In the genomic region with DNA sequence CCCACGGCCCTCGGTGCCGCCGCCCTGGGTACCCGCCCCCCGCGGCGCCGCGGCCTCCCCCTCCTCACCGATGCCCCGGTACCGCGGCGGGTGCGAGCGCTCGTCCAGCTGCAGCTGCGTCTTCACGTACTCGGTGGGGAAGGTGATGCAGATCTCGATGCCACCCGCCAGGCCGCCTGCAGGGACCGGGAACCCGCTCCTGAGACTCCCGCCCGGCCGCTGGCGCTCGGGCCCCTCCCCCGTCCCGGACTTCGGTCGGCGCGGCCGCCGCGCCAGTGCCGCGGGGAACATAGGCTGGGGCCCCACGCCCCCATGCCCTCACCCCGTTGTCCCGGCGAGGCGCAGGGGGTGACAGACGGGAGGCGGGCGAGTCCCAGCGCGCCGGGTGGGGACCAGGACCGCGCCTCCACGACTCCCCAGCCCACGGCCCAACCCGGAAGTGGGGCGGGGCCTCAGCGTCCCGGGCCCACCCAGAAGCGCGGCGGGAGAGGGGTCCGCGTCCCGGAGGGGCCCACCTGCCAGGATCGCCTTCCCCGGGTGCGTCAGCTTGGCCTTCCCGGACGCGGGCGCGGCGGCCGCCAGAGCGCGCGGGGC, we compare ENCODE assay signal across 9 cellular contexts. TPM values are rescaled to one million over a fixed set of nuclear protein-coding genes. Genes with fewer than 3 reads are reported as not detected.
A peak's percentile ranks its signal among the peaks of the same experiment; 100 is the strongest.
DNase-seq lines count a peak whose midpoint lies in the region; ATAC-seq and TF ChIP-seq lines count a peak whose summit lies in the region.
"Had no signal": no experiment of that assay in that cellular context is flagged by ENCODE, and none has a peak within 500 bp of the region (broad histone marks: within the 10 kb centered on the region; RNA-seq: fewer than 3 reads in every experiment).

No MANE protein-coding gene starts in this region.

- no CpG with 5 or more reads among the region's 80 CpGs for WGBS in right lobe of liver (ENCODE audit: insufficient coverage, low coverage, low lambda C conversion rate, missing lambda C conversion rate)

- peak overlapping the region; percentile 76 for H3K27ac ChIP-seq in colonic mucosa
- peak overlapping the region; percentile 73 to 84 (median 79) for H3K27ac ChIP-seq in right lobe of liver

- H3K36me3 ChIP-seq in colonic mucosa, result no peaks in the 10 kb centered on the region
- no peaks in the 10 kb centered on the region for H3K36me3 ChIP-seq in right lobe of liver

- no peaks in the 10 kb centered on the region for H3K9me3 ChIP-seq in colonic mucosa
- H3K9me3 ChIP-seq in right lobe of liver, result no peaks in the 10 kb centered on the region

- peak; percentile 56 for DNase-seq in CD1c-positive myeloid dendritic cell (ENCODE audit: extremely low spot score)
- peak; percentile 51 for DNase-seq in T-helper 22 cell (ENCODE audit: low read depth)
- peak; percentile 62 for DNase-seq in colonic mucosa
- peak in 2 of 3 donors; percentile 75 to 79 for DNase-seq in right lobe of liver
- DNase-seq in stimulated activated naive CD4-positive, alpha-beta T cell (lab: John Stamatoyannopoulos, UW), result peak; percentile 36 to 71 (median 62)

- H3K27me3 ChIP-seq in colonic mucosa, result no peaks in the 10 kb centered on the region
- H3K27me3 ChIP-seq in right lobe of liver, result no peaks in the 10 kb centered on the region

- TF ChIP-seq POLR2A in right lobe of liver (IDR thresholded peaks at IDR 0.05), result no peak

- ATAC-seq in GM19324 (IDR thresholded peaks at IDR 0.05; ENCODE audit: low FRiP score, unreplicated experiment) (peak; percentile 42), HG03378 (IDR thresholded peaks at IDR 0.05; ENCODE audit: unreplicated experiment) (peak; percentile 19), right lobe of liver (peak; percentile 6 to 24 (median 16)), GM18519 (IDR thresholded peaks at IDR 0.05; ENCODE audit: low FRiP score, unreplicated experiment) (no peak)

- TF ChIP-seq CTCF in colonic mucosa (IDR thresholded peaks at IDR 0.05), result no peak
- TF ChIP-seq CTCF in right lobe of liver (IDR thresholded peaks at IDR 0.05), result no peak

- H3K4me1 ChIP-seq in colonic mucosa (peaks cover 18% of the 10 kb centered on the region), right lobe of liver (peaks cover 0 to 53% (median 28%) of the 10 kb centered on the region in 4 donors)

- H3K9ac ChIP-seq in colonic mucosa (ENCODE audit: low read depth in 2 of 2, low read length in 2 of 2), result peak overlapping the region; percentile 77 to 94

- H3K4me3 ChIP-seq in colonic mucosa (peak overlapping the region; percentile 69), right lobe of liver (peak overlapping the region; percentile 83 to 93 (median 89))

- intact Hi-C loops in colonic mucosa (cut with DNase I), result no loop called here
- intact Hi-C loops in right lobe of liver (cut with DNase I), result loop anchor here in 1 of 2 donors (5.0 kb wide), 1 partner anchor 109 kb away; no protein-coding TSS in a partner anchor

RNA-seq across cellular contexts. Expression of a gene that starts 0.4 kb away (rescaled TPM):
- 100 to 1,000 TPM; 191 to 218 TPM for total RNA-seq in colonic mucosa
- 100 to 1,000 TPM in 4 of 6 experiments, 10 to 100 TPM in 2; 80.2 to 128 (median 114) TPM for total RNA-seq in right lobe of liver

RNA-seq across cellular contexts. Expression of a gene that starts 28.1 kb away (rescaled TPM):
- total RNA-seq in colonic mucosa, result not detected
- total RNA-seq in right lobe of liver, result not detected
- total RNA-seq: T-helper 1 cell treated with Interleukin-12 subunit alpha and Interleukin-12 subunit beta and Interleukin-4 antibody, amounts not matched to agents 30 ng/mL and 1 ng/mL, for 36 hours had no signal

RNA-seq across cellular contexts. Expression of a gene that starts 33.7 kb away (rescaled TPM):
- total RNA-seq in colonic mucosa (10 to 100 TPM; 12.8 to 16.1 TPM), right lobe of liver (1 to 10 TPM; 4.8 to 9.2 (median 5.4) TPM)

RNA-seq across cellular contexts. Expression of a gene that starts 47.1 kb away (rescaled TPM):
- total RNA-seq in colonic mucosa (not detected), right lobe of liver (not detected)
- total RNA-seq: T-helper 1 cell treated with Interleukin-12 subunit alpha and Interleukin-12 subunit beta and Interleukin-4 antibody, amounts not matched to agents 30 ng/mL and 1 ng/mL, for 36 hours had no signal

RNA-seq across cellular contexts. Expression of a gene that starts 56.0 kb away (rescaled TPM):
- 10 to 100 TPM; 71.6 to 82.5 TPM for total RNA-seq in colonic mucosa
- total RNA-seq in right lobe of liver, result 10 to 100 TPM; 19.8 to 31.7 (median 24.7) TPM
